In genomic region chr6:144007779-144008500, GRCh38 we compare ENCODE assay signal across 8 cellular contexts. TPM values are rescaled to one million over a fixed set of nuclear protein-coding genes. Genes with fewer than 3 reads are reported as not detected.
A peak's percentile ranks its signal among the peaks of the same experiment; 100 is the strongest.
DNase-seq lines count a peak whose midpoint lies in the region; ATAC-seq, FAIRE-seq and TF ChIP-seq lines count a peak whose summit lies in the region.

Gene PLAGL1 (minus strand): TSS chr6:144008259. CDS start chr6:143948136, 60,123 bp downstream.

- peak within 1 kb of the TSS; percentile 60 for H3K4me2 ChIP-seq in K562 (ENCODE audit: insufficient read depth, low read length)

- TF ChIP-seq CTCF in K562 (IDR thresholded peaks at IDR 0.05 in 2 of 3, conservative IDR thresholded peaks at IDR 0.05 in 1 of 3; ENCODE audit: insufficient read depth in 2 of 3, low read depth in 1 of 3, low read length in 3 of 3), result no peak

- H3K9ac ChIP-seq in K562 (ENCODE audit: insufficient read depth in 1 of 2, low read depth in 2 of 2, low read length in 2 of 2) (peak within 1 kb of the TSS; percentile 60 to 91), iPS-18a (ENCODE audit: low read length) (peak within 1 kb of the TSS; percentile 17)

- H4K20me1 ChIP-seq in K562 (replicated peaks; ENCODE audit: control insufficient read depth, insufficient read depth, low read length), result no peaks in the 10 kb centered on the region

- 28% methylated on average over 80 of the region's 98 CpGs for WGBS in K562 (ENCODE audit: insufficient coverage, low coverage, missing lambda C conversion rate)

- DNase-seq in activated CD4-positive, CD25-positive, alpha-beta regulatory T cell (lab: John Stamatoyannopoulos, UW), result no peak
- DNase-seq in OCI-M1 (lab: John Stamatoyannopoulos, UW) (peak; percentile 72), K562 (ENCODE audit: extremely low read depth in 1 of 4, low spot score in 3 of 4) (peak; percentile 53 to 74 (median 58)), skeletal muscle cell (ENCODE audit: low read depth) (no peak), HAP-1 (ENCODE audit: low spot score in 2 of 2) (no peak)

- intact Hi-C loops in K562 (cut with micrococcal nuclease), result no loop called here

- peak within 1 kb of the TSS; percentile 75 for H2AFZ ChIP-seq in K562 (ENCODE audit: low read depth, low read length)

- CTCF ChIA-PET in K562 (lab: Yijun Ruan, JAX; ENCODE audit: low intra/inter-chr PET ratio), result no interaction called here

- TF ChIP-seq RAD21 in K562 (CRISPR knock-in tag; conservative IDR thresholded peaks at IDR 0.05 in 1 of 2, IDR thresholded peaks at IDR 0.05 in 1 of 2), result 0 out of 4 replicates have a peak, but pooled peaks of 1 of the 2 experiments have one; percentile 15

- TF ChIP-seq EP300 in K562 (IDR thresholded peaks at IDR 0.05; ENCODE audit: low read length), result no peak

- no TSS peak for BruUV-seq in K562 (replicated peaks; lab: Mats Ljungman, UMichigan)

- H3K4me3 ChIP-seq in K562 (peak within 1 kb of the TSS; percentile 56), iPS-18a (ENCODE audit: low read length) (peak within 1 kb of the TSS; percentile 49), skeletal muscle cell (ENCODE audit: low read depth, low read length) (peak within 1 kb of the TSS; percentile 63), HAP-1 (no peak within 1 kb of the TSS)

- POLR2A ChIA-PET in K562 (lab: Yijun Ruan, JAX), result interaction anchor here (0.6 to 1.6 kb wide), 3 partner anchors 67 to 1727 kb away, joined by 3 to 5 read pairs (median 3); no protein-coding TSS in a partner anchor

- H3K9me1 ChIP-seq in K562 (ENCODE audit: control insufficient read depth, insufficient read depth, low read length), result no peaks in the 10 kb centered on the region

- H3K4me1 ChIP-seq in K562 (replicated peaks in 1 of 2; ENCODE audit: control insufficient read depth in 2 of 2, insufficient read depth in 2 of 2, low read length in 2 of 2) (peaks cover 0 to 11% of the 10 kb centered on the region in 2 experiments; a peak in 2 of 5 replicates), iPS-18a (ENCODE audit: control insufficient read depth, low read depth, low read length) (peaks cover 3% of the 10 kb centered on the region), HAP-1 (no peaks in the 10 kb centered on the region)

- H3K79me2 ChIP-seq in K562 (ENCODE audit: control insufficient read depth, insufficient read depth, low read length), result peaks cover 37% of the 10 kb centered on the region

- no peaks in the 10 kb centered on the region for H3K27me3 ChIP-seq in K562 (ENCODE audit: control insufficient read depth in 2 of 2, insufficient read depth in 2 of 2, low read length in 2 of 2)
- H3K27me3 ChIP-seq in iPS-18a (ENCODE audit: control insufficient read depth, insufficient read depth, low read length), result peaks cover 50% of the 10 kb centered on the region
- no peaks in the 10 kb centered on the region for H3K27me3 ChIP-seq in HAP-1 (ENCODE audit: low read depth)

- H3K36me3 ChIP-seq in K562 (ENCODE audit: control insufficient read depth, insufficient read depth, low read length), result no peaks in the 10 kb centered on the region; the same call in 2 of the 3 replicates
- no peaks in the 10 kb centered on the region for H3K36me3 ChIP-seq in iPS-18a (ENCODE audit: control insufficient read depth, low read depth, low read length)
- H3K36me3 ChIP-seq in HAP-1 (replicated peaks), result no peaks in the 10 kb centered on the region

- FAIRE-seq in K562 (lab: Jason Lieb, UNC), result no peak

- H3K27ac ChIP-seq in K562 (ENCODE audit: extremely low read depth, low read depth, low read length), result peak within 1 kb of the TSS; percentile 47
- no peak within 1 kb of the TSS for H3K27ac ChIP-seq in iPS-18a (ENCODE audit: low read length)

- peak; percentile 57 to 67 for ATAC-seq in activated CD4-positive, CD25-positive, alpha-beta regulatory T cell treated with anti-CD3 and anti-CD28 coated beads, Interleukin-2, amount 50 U/mL, for 24 hours
- ATAC-seq in HG02884 (IDR thresholded peaks at IDR 0.05; ENCODE audit: unreplicated experiment) (peak; percentile 64), K562 (peak; percentile 89)

- TF ChIP-seq POLR2A in K562 (conservative IDR thresholded peaks at IDR 0.05), result peak; percentile 72

- H3K9me3 ChIP-seq in K562 (replicated peaks; ENCODE audit: control insufficient read depth, insufficient read depth, low read depth, low read length), result no peaks in the 10 kb centered on the region
- no peaks in the 10 kb centered on the region for H3K9me3 ChIP-seq in iPS-18a (ENCODE audit: control insufficient read depth, low read depth, low read length)
- no peaks in the 10 kb centered on the region for H3K9me3 ChIP-seq in HAP-1

- in situ Hi-C loops in K562 (cut with MboI), result no loop called here
- in situ Hi-C loops in HAP-1 (cut with MboI; ENCODE audit: low sequenced_read_pairs), result no loop called here

TF ChIP-seq in K562, 482 proteins besides CTCF, POLR2A, EP300 and RAD21 (continues in another document):
- TF ChIP-seq TEAD1 (CRISPR knock-in tag; IDR thresholded peaks at IDR 0.05), result peak in 1 of 2 experiments; percentile 41; a peak in 1 of 4 replicates
- peak; percentile 74 for TF ChIP-seq KDM5B (IDR thresholded peaks at IDR 0.05; ENCODE audit: insufficient replicate concordance, low read depth, low read length)
- TF ChIP-seq POLR2H (tag; IDR thresholded peaks at IDR 0.05; ENCODE audit: low read depth), result 0 out of 2 replicates have a peak, but pooled peaks have one; percentile 47
- TF ChIP-seq ZC3H8 (IDR thresholded peaks at IDR 0.05), result no peak
- peak; percentile 84; the same call in 1 of the 2 replicates for TF ChIP-seq CBX1 (IDR thresholded peaks at IDR 0.05; ENCODE audit: low read depth)
- TF ChIP-seq MAZ (CRISPR knock-in tag; conservative IDR thresholded peaks at IDR 0.05 in 1 of 2, IDR thresholded peaks at IDR 0.05 in 1 of 2), result peak; percentile 42 to 68; a peak in 3 of 4 replicates
- TF ChIP-seq POLR2AphosphoS5 (IDR thresholded peaks at IDR 0.05; ENCODE audit: control insufficient read depth, insufficient read depth, low read depth, low read length), result peak; percentile 42; the same call in 1 of the 2 replicates
- peak; percentile 70 for TF ChIP-seq KAT7 (CRISPR knock-in tag; IDR thresholded peaks at IDR 0.05; ENCODE audit: borderline replicate concordance)
- peak; percentile 91 for TF ChIP-seq RBFOX2 (IDR thresholded peaks at IDR 0.05; ENCODE audit: low read depth, low read length)
- peak; percentile 38; the same call in 1 of the 2 replicates for TF ChIP-seq ZBTB7A (IDR thresholded peaks at IDR 0.05; ENCODE audit: borderline replicate concordance, control insufficient read depth, low read depth, low read length)
- TF ChIP-seq, protein P1, sequence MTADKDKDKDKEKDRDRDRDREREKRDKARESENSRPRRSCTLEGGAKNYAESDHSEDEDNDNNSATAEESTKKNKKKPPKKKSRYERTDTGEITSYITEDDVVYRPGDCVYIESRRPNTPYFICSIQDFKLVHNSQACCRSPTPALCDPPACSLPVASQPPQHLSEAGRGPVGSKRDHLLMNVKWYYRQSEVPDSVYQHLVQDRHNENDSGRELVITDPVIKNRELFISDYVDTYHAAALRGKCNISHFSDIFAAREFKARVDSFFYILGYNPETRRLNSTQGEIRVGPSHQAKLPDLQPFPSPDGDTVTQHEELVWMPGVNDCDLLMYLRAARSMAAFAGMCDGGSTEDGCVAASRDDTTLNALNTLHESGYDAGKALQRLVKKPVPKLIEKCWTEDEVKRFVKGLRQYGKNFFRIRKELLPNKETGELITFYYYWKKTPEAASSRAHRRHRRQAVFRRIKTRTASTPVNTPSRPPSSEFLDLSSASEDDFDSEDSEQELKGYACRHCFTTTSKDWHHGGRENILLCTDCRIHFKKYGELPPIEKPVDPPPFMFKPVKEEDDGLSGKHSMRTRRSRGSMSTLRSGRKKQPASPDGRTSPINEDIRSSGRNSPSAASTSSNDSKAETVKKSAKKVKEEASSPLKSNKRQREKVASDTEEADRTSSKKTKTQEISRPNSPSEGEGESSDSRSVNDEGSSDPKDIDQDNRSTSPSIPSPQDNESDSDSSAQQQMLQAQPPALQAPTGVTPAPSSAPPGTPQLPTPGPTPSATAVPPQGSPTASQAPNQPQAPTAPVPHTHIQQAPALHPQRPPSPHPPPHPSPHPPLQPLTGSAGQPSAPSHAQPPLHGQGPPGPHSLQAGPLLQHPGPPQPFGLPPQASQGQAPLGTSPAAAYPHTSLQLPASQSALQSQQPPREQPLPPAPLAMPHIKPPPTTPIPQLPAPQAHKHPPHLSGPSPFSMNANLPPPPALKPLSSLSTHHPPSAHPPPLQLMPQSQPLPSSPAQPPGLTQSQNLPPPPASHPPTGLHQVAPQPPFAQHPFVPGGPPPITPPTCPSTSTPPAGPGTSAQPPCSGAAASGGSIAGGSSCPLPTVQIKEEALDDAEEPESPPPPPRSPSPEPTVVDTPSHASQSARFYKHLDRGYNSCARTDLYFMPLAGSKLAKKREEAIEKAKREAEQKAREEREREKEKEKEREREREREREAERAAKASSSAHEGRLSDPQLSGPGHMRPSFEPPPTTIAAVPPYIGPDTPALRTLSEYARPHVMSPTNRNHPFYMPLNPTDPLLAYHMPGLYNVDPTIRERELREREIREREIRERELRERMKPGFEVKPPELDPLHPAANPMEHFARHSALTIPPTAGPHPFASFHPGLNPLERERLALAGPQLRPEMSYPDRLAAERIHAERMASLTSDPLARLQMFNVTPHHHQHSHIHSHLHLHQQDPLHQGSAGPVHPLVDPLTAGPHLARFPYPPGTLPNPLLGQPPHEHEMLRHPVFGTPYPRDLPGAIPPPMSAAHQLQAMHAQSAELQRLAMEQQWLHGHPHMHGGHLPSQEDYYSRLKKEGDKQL (CRISPR knock-in tag; IDR thresholded peaks at IDR 0.05; ENCODE audit: borderline replicate concordance), result no peak
- no peak for TF ChIP-seq ZNF263 (CRISPR knock-in tag; IDR thresholded peaks at IDR 0.05; ENCODE audit: borderline replicate concordance)

RNA-seq across cellular contexts. Expression of gene PLAGL1, which starts in this region (rescaled TPM):
- 37.8 and 55.0 TPM in 2 replicates for total RNA-seq in K562 (2011; cell fraction: chromatin; rRNA removed; ENCODE audit: low replicate concordance)
- 16.5 and 17.4 TPM in 2 replicates for total RNA-seq in K562 (2011; cell fraction: nucleolus; rRNA removed)
- total RNA-seq in K562 (2011; cell fraction: nucleoplasm; rRNA removed), result 44.0 and 76.9 TPM in 2 replicates
- total RNA-seq in K562 (2014; rRNA removed) (11.7 and 14.8 TPM in 2 replicates), K562 (2014; rRNA removed; fragmentation: Illumina TruSeq; extraction: Trizol) (11.0 and 11.5 TPM in 2 replicates), K562 (2015; rRNA removed; fragmentation: Illumina TruSeq; extraction: Trizol) (13.2 and 15.1 TPM in 2 replicates), K562 (2021) (26.2 and 27.0 TPM in 2 replicates)
- polyA plus RNA-seq in K562 (2011; rRNA removed) (18.9 and 53.9 TPM in 2 replicates), K562 (2014; fragmentation: Illumina TruSeq; extraction: Trizol) (27.4 and 29.6 TPM in 2 replicates), K562 (2014; fragmentation: Nextera tagmentation; extraction: Ambion mirVana) (1 to 10 TPM; 4.9 to 5.9 TPM), K562 (2014; rRNA removed) (18.7 and 19.6 TPM in 2 replicates)
- polyA plus RNA-seq in K562 (2011; cell fraction: cytosol; rRNA removed), result 11.7 and 22.0 TPM in 2 replicates
- 111 and 133 TPM in 2 replicates for polyA plus RNA-seq in K562 (2011; cell fraction: nucleus; rRNA removed)
- polyA plus RNA-seq in K562 (2012), result 30.7 and 36.6 TPM in 2 replicates
- polyA minus RNA-seq in K562 (2011; rRNA and poly(A)+ RNA removed), result 20.9 and 39.9 TPM in 2 replicates
- 6.9 and 18.7 TPM in 2 replicates for polyA minus RNA-seq in K562 (2011; cell fraction: cytosol; rRNA and poly(A)+ RNA removed)
- polyA minus RNA-seq in K562 (2011; cell fraction: nucleus; rRNA and poly(A)+ RNA removed), result 32.3 and 88.7 TPM in 2 replicates

Comparison
In these comparisons a context has a peak if more than half of its experiments do, and no peak if none do; other contexts are left out.
1. DNase-seq: peak in OCI-M1 (single experiment) and K562 (4 of 4); none in activated CD4-positive, CD25-positive, alpha-beta regulatory T cell (0 of 4), skeletal muscle cell (single experiment) and HAP-1 (0 of 2).
2. Peak in every context shown above with its lines, with median percentiles within 50 percentile points of each other: ATAC-seq.